22 cellular contexts compared by ENCODE assay signal in the genomic region with DNA sequence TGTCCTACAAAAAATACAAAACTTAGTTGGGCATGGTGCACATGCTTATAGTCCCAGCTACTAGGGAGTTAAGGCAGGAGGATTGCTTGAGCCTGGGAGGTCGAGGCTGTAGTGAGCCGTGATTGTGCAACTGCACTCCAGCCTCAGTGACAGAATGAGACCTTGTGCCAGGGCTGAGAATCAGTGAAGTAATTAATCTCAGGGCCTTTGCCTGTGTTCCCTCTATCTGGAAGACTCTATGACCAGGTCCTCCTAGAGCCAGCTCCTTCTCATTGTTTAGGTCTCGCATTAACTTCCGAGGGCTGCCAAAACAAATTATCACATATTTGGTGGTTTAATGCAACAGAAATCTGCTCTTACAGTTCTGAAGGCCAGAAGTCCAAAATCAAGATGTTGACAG. TPM values are rescaled to one million over a fixed set of nuclear protein-coding genes. Genes with fewer than 3 reads are reported as not detected.
A peak's percentile ranks its signal among the peaks of the same experiment; 100 is the strongest.
DNase-seq lines count a peak whose midpoint lies in the region; ATAC-seq and TF ChIP-seq lines count a peak whose summit lies in the region.
"Had no signal": no experiment of that assay in that cellular context is flagged by ENCODE, and none has a peak within 500 bp of the region (broad histone marks: within the 10 kb centered on the region; RNA-seq: fewer than 3 reads in every experiment).

No MANE protein-coding gene starts in this region.

- ATAC-seq in right cardiac atrium (no peak), gastroesophageal sphincter (peak; percentile 70), HG03378 (IDR thresholded peaks at IDR 0.05; ENCODE audit: unreplicated experiment) (no peak), SK-N-SH treated with all-trans-retinoic acid at 6 μM for 48 hours (no peak)
- ATAC-seq: activated CD8-positive, alpha-beta memory T cell treated with anti-CD3 and anti-CD28 coated beads, Interleukin-2, amount 10 ng/mL, durations not matched to agents 7 days and 5 days; activated T-cell treated with anti-CD3 and anti-CD28 coated beads, Interleukin-2, amount 50 U/mL, for 72 hours; GM23338 had no signal

- TF ChIP-seq EP300 in gastroesophageal sphincter (IDR thresholded peaks at IDR 0.05) (no peak), suprapubic skin (IDR thresholded peaks at IDR 0.05) (no peak)

- H3K9me3 ChIP-seq in right cardiac atrium (ENCODE audit: control insufficient read depth, low read length) (no peaks in the 10 kb centered on the region), left ventricle myocardium inferior (replicated peaks) (no peaks in the 10 kb centered on the region), gastroesophageal sphincter (no peaks in the 10 kb centered on the region), suprapubic skin (no peaks in the 10 kb centered on the region)
- H3K9me3 ChIP-seq: BLaER1, mucosa of descending colon, upper lobe of left lung had no signal

- DNase-seq in right cardiac atrium (peak in 2 of 3 donors; percentile 18 to 57), left ventricle myocardium inferior (no peak), choroid plexus epithelial cell (ENCODE audit: low read depth) (peak; percentile 41), suprapubic skin (ENCODE audit: low spot score in 2 of 2) (no peak)
- no peak for DNase-seq in activated CD4-positive, CD25-positive, alpha-beta regulatory T cell treated with anti-CD3 and anti-CD28 coated beads, Interleukin-2, amount 50 U/mL, for 72 hours
- DNase-seq: activated CD8-positive, alpha-beta memory T cell treated with anti-CD3 and anti-CD28 coated beads, Interleukin-2, amount 10 ng/mL, durations not matched to agents 7 days and 5 days; activated naive CD4-positive, alpha-beta T cell treated with Interleukin-2 at 50 U/mL for 16 hours; activated T-cell treated with anti-CD3 and anti-CD28 coated beads, Interleukin-2, amount 50 U/mL, for 72 hours; COR-L47; dermis blood vessel endothelial cell; GF-D8; MM.1S; NCI-H69; nephron progenitor cell; T-helper 9 cell; upper lobe of left lung had no signal

- H3K4me3 ChIP-seq in right cardiac atrium (ENCODE audit: low read length), result no peak overlapping the region
- no peak overlapping the region for H3K4me3 ChIP-seq in left ventricle myocardium inferior
- no peak overlapping the region for H3K4me3 ChIP-seq in choroid plexus epithelial cell (ENCODE audit: low read depth, low read length)
- no peak overlapping the region for H3K4me3 ChIP-seq in gastroesophageal sphincter
- H3K4me3 ChIP-seq in suprapubic skin, result no peak overlapping the region
- H3K4me3 ChIP-seq: BLaER1, GM23338, mucosa of descending colon, upper lobe of left lung had no signal

- intact Hi-C loops in right cardiac atrium (cut with DNase I) (no loop called here), left ventricle myocardium inferior (cut with micrococcal nuclease) (no loop called here)

- TF ChIP-seq POLR2A in gastroesophageal sphincter (IDR thresholded peaks at IDR 0.05) (no peak), suprapubic skin (IDR thresholded peaks at IDR 0.05) (no peak)

- 31% methylated on average over 4 of the region's 4 CpGs for whole genome bisulfite sequencing in right cardiac atrium
- WGBS in gastroesophageal sphincter (ENCODE audit: low coverage in 1 of 2), 2 donors, result 21 to 23% methylated on average over 2 to 4 of the region's 4 CpGs
- whole genome bisulfite sequencing in suprapubic skin, result 24% methylated on average over 4 of the region's 4 CpGs

- H3K36me3 ChIP-seq in left ventricle myocardium inferior (no peaks in the 10 kb centered on the region), gastroesophageal sphincter (no peaks in the 10 kb centered on the region), suprapubic skin (no peaks in the 10 kb centered on the region)
- H3K36me3 ChIP-seq: BLaER1, upper lobe of left lung had no signal

- TF ChIP-seq CTCF in left ventricle myocardium inferior (IDR thresholded peaks at IDR 0.05; ENCODE audit: borderline replicate concordance) (no peak), choroid plexus epithelial cell (conservative IDR thresholded peaks at IDR 0.05; ENCODE audit: low read depth, low read length) (no peak), gastroesophageal sphincter (IDR thresholded peaks at IDR 0.05) (no peak), suprapubic skin (IDR thresholded peaks at IDR 0.05) (no peak)

- H3K4me1 ChIP-seq in right cardiac atrium (ENCODE audit: control insufficient read depth, insufficient read depth, low read length) (no peaks in the 10 kb centered on the region), left ventricle myocardium inferior (peaks cover 25% of the 10 kb centered on the region), gastroesophageal sphincter (peaks cover 0 to 14% (median 2%) of the 10 kb centered on the region in 3 donors), suprapubic skin (peaks cover 16% of the 10 kb centered on the region)

- no peak overlapping the region for H3K27ac ChIP-seq in right cardiac atrium (ENCODE audit: low read length)
- no peak overlapping the region for H3K27ac ChIP-seq in left ventricle myocardium inferior (replicated peaks)
- H3K27ac ChIP-seq in gastroesophageal sphincter, result peak overlapping the region in 1 of 4 donors; percentile 35
- H3K27ac ChIP-seq in suprapubic skin, result no peak overlapping the region
- H3K27ac ChIP-seq: BLaER1, upper lobe of left lung had no signal

- no peaks in the 10 kb centered on the region for H3K27me3 ChIP-seq in right cardiac atrium (ENCODE audit: control insufficient read depth, insufficient read depth)
- H3K27me3 ChIP-seq in left ventricle myocardium inferior (ENCODE audit: low read depth), result no peaks in the 10 kb centered on the region
- no peaks in the 10 kb centered on the region for H3K27me3 ChIP-seq in gastroesophageal sphincter
- H3K27me3 ChIP-seq in suprapubic skin, result no peaks in the 10 kb centered on the region
- H3K27me3 ChIP-seq: BLaER1, upper lobe of left lung had no signal

TF ChIP-seq in SK-N-SH treated with all-trans-retinoic acid at 6 μM for 48 hours, 23 proteins besides CTCF, POLR2A, EP300 and RAD21:
- TF ChIP-seq ZFP3 (CRISPR knock-in tag; IDR thresholded peaks at IDR 0.05) (no peak), ZNF70 (CRISPR knock-in tag; IDR thresholded peaks at IDR 0.05) (no peak), OSR1 (CRISPR knock-in tag; IDR thresholded peaks at IDR 0.05) (no peak)

RNA-seq across cellular contexts. Expression of gene FLNB, which starts 41.4 kb away (rescaled TPM):
- total RNA-seq in right cardiac atrium (10 to 100 TPM; 22.9 to 44.9 (median 29.0) TPM), left ventricle myocardium inferior (34.8 TPM), gastroesophageal sphincter (100 to 1,000 TPM in 1 of 4 donors, 10 to 100 TPM in 3; 60.2 to 138 (median 96.2) TPM), suprapubic skin (100 to 1,000 TPM; 143 to 186 (median 150) TPM)
- polyA plus RNA-seq in right cardiac atrium, result 36.9 TPM

Comparison
In these comparisons a context has a peak if more than half of its experiments do, and no peak if none do; other contexts are left out.
1. DNase-seq: peak in right cardiac atrium (2 of 3) and choroid plexus epithelial cell (single experiment); none in left ventricle myocardium inferior (single experiment), suprapubic skin (0 of 2) and activated CD4-positive, CD25-positive, alpha-beta regulatory T cell treated with anti-CD3 and anti-CD28 coated beads, Interleukin-2, amount 50 U/mL, for 72 hours (single experiment).